1 cellular context compared by ENCODE assay signal in genomic region chr6:24932832-24933231, GRCh38.
TF ChIP-seq lines count a peak whose summit lies in the region.

No MANE protein-coding gene starts in this region.

TF ChIP-seq in GM12878, 131 proteins besides CTCF, POLR2A, EP300 and RAD21 (continued from another document):
- TF ChIP-seq STAT3 (IDR thresholded peaks at IDR 0.05; ENCODE audit: low read depth, low read length) (0 out of 2 replicates have a peak, but pooled peaks have one; percentile 42), JUNB (IDR thresholded peaks at IDR 0.05) (no peak), RUNX3 (IDR thresholded peaks at IDR 0.05; ENCODE audit: low read length) (peak; percentile 87), CBX5 (IDR thresholded peaks at IDR 0.05; ENCODE audit: low read depth) (no peak), PML (IDR thresholded peaks at IDR 0.05; ENCODE audit: low read length) (no peak), BHLHE40 (IDR thresholded peaks at IDR 0.05; ENCODE audit: borderline replicate concordance in 1 of 2, low read depth in 2 of 2, low read length in 1 of 2) (peak in 1 of 2 experiments; percentile 52; a peak in 1 of 4 replicates), BMI1 (IDR thresholded peaks at IDR 0.05; ENCODE audit: borderline replicate concordance) (no peak), ZBTB33 (IDR thresholded peaks at IDR 0.05) (no peak), SMARCA5 (IDR thresholded peaks at IDR 0.05) (0 out of 2 replicates have a peak, but pooled peaks have one; percentile 14), TBL1XR1 (IDR thresholded peaks at IDR 0.05; ENCODE audit: low read depth, low read length) (peak; percentile 81), SKIL (IDR thresholded peaks at IDR 0.05; ENCODE audit: low read depth, poor library complexity, severe bottlenecking) (peak; percentile 50), ETV6 (conservative IDR thresholded peaks at IDR 0.05 in 1 of 2, IDR thresholded peaks at IDR 0.05 in 1 of 2; ENCODE audit: borderline replicate concordance in 1 of 2, low read depth in 1 of 2) (0 out of 4 replicates have a peak, but pooled peaks of 1 of the 2 experiments have one; percentile 21), MEF2B (IDR thresholded peaks at IDR 0.05; ENCODE audit: partially characterized antibody, poor library complexity, severe bottlenecking) (peak; percentile 82), ZNF384 (IDR thresholded peaks at IDR 0.05; ENCODE audit: borderline replicate concordance, low read depth, low read length) (no peak), YY1 (IDR thresholded peaks at IDR 0.05; ENCODE audit: low read depth, low read length) (no peak), ATF2 (IDR thresholded peaks at IDR 0.05; ENCODE audit: low read length) (peak; percentile 53; the same call in 1 of the 2 replicates)
